ENCODE assay signal across 8 cellular contexts in the genomic region with DNA sequence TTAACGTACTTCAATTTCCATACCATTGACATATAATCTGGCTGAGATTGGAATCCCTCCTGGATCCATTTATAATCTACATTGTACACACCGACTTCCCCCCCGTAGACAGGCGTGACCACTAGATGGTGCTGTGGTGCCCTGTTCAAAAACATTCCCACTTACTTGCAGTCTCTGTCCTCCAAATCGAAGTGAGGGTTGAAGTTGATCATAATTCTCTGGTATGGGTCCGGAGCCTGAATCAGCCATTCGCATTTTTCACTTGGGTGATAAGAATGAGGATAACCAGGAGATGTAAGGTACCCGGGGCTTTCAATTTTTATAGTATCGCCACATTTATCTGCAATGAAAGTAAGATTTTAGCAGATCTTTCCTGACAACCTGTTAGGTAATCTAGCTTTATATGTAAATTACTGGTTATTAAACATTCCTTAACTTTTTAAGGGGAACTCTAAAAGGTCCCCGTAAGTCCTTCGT.
DNase-seq lines count a peak whose midpoint lies in the region; ATAC-seq and TF ChIP-seq lines count a peak whose summit lies in the region.

No MANE protein-coding gene starts in this region.

- H3K4me3 ChIP-seq in NT2/D1 (ENCODE audit: insufficient read length, low read depth) (no peak overlapping the region), muscle layer of colon (ENCODE audit: low read depth in 1 of 2, low read length in 2 of 2) (peak overlapping the region; percentile 18 to 82)

- no peaks in the 10 kb centered on the region for H3K9me3 ChIP-seq in NT2/D1 (ENCODE audit: insufficient read depth, low read length)
- no peaks in the 10 kb centered on the region for H3K9me3 ChIP-seq in muscle layer of colon (ENCODE audit: low read length)

- peak overlapping the region; percentile 54 for H3K27ac ChIP-seq in muscle layer of colon (ENCODE audit: low read depth, low read length)

- no peaks in the 10 kb centered on the region for H3K36me3 ChIP-seq in NT2/D1 (ENCODE audit: insufficient read depth, insufficient read length, low read length)
- H3K36me3 ChIP-seq in muscle layer of colon (ENCODE audit: insufficient read depth, low read length) = no peaks in the 10 kb centered on the region

- ATAC-seq in HG03469 (IDR thresholded peaks at IDR 0.05; ENCODE audit: unreplicated experiment) (peak; percentile 44), HG03378 (IDR thresholded peaks at IDR 0.05; ENCODE audit: unreplicated experiment) (no peak)

- H3K9ac ChIP-seq in NT2/D1 (ENCODE audit: insufficient read length, low read depth) (no peak overlapping the region), muscle layer of colon (ENCODE audit: low read length) (no peak overlapping the region)

- H3K27me3 ChIP-seq in NT2/D1 (ENCODE audit: insufficient read depth, insufficient read length) (peaks cover 44% of the 10 kb centered on the region), muscle layer of colon (ENCODE audit: control insufficient read depth in 1 of 2, insufficient read depth in 2 of 2, low read length in 2 of 2) (no peaks in the 10 kb centered on the region)

- no peaks in the 10 kb centered on the region for H3K4me1 ChIP-seq in NT2/D1 (ENCODE audit: insufficient read depth, insufficient read length)
- peaks cover 26% of the 10 kb centered on the region for H3K4me1 ChIP-seq in muscle layer of colon (ENCODE audit: insufficient read depth, low read length)

- peak; percentile 88 for TF ChIP-seq CTCF in GM12873 (IDR thresholded peaks at IDR 0.05; ENCODE audit: insufficient read depth, low read depth, low read length, missing control alignments)

- DNase-seq in NT2/D1 (ENCODE audit: low read depth, low spot score) = peak; percentile 50
- DNase-seq in activated CD8-positive, alpha-beta memory T cell treated with anti-CD3 and anti-CD28 coated beads, Interleukin-2, amount 50 U/mL, for 4 hours = peak; percentile 81
- peak; percentile 66 for DNase-seq in epidermal melanocyte (ENCODE audit: insufficient read length, low spot score)
- DNase-seq in stimulated activated CD8-positive, alpha-beta memory T cell treated with anti-CD3 and anti-CD28 coated beads, Interleukin-4, amount 100 ng/mL, for 1 hour (ENCODE audit: low read depth in 2 of 2, low spot score in 1 of 2) = peak; percentile 38 to 69
